22 cellular contexts compared by ENCODE assay signal in genomic region chr11:15909937-15910598, GRCh38.
"Had no signal": no experiment of that assay in that cellular context is flagged by ENCODE, and none has a peak within 500 bp of the region (broad histone marks: within the 10 kb centered on the region; RNA-seq: fewer than 3 reads in every experiment).

No MANE protein-coding gene starts in this region.

- H3K36me3 ChIP-seq: adrenal gland, breast epithelium, lower lobe of right lung, ovary, transverse colon, vagina had no signal

- H3K9me3 ChIP-seq: adrenal gland, breast epithelium, lower lobe of right lung, ovary, psoas muscle, transverse colon, vagina had no signal

- H3K9me3 Mint-ChIP-seq: activated CD8-positive, alpha-beta T cell treated with anti-CD3 and anti-CD28 coated beads for 36 hours; activated naive CD4-positive, alpha-beta T cell treated with anti-CD3 and anti-CD28 coated beads, Interleukin-2, amount 50 U/mL, for 72 hours; activated T-cell treated with anti-CD3 and anti-CD28 coated beads, Interleukin-2, amount 50 U/mL, for 4 hours; dendritic cell treated with granulocyte-macrophage colony-stimulating factor and Interleukin-4, amounts not matched to agents 40 ng/mL and 50 ng/mL, for 4 days; nephron progenitor cell; T-cell had no signal

- H3K4me3 ChIP-seq: adrenal gland, breast epithelium, hepatocyte, lower lobe of right lung, ovary, psoas muscle, skin epidermis, transverse colon, vagina had no signal

- ATAC-seq: activated CD8-positive, alpha-beta T cell treated with anti-CD3 and anti-CD28 coated beads for 36 hours; activated naive CD4-positive, alpha-beta T cell treated with anti-CD3 and anti-CD28 coated beads, Interleukin-2, amount 50 U/mL, for 72 hours; activated T-cell treated with anti-CD3 and anti-CD28 coated beads, Interleukin-2, amount 50 U/mL, for 4 hours; left cardiac atrium; lower lobe of right lung; psoas muscle; right cardiac atrium; stimulated activated naive CD8-positive, alpha-beta T cell treated with anti-CD3 and anti-CD28 coated beads, Interleukin-15, Interleukin-2, amounts not matched to agents 100 U/mL and 50 U/mL, for 24 hours; T-cell had no signal

- H3K4me3 Mint-ChIP-seq: activated CD8-positive, alpha-beta T cell treated with anti-CD3 and anti-CD28 coated beads for 36 hours; activated T-cell treated with anti-CD3 and anti-CD28 coated beads, Interleukin-2, amount 50 U/mL, for 4 hours; dendritic cell treated with granulocyte-macrophage colony-stimulating factor and Interleukin-4, amounts not matched to agents 40 ng/mL and 50 ng/mL, for 4 days; nephron progenitor cell; T-cell had no signal

- H3K27me3 Mint-ChIP-seq: activated CD8-positive, alpha-beta T cell treated with anti-CD3 and anti-CD28 coated beads for 36 hours; T-cell had no signal

- H3K4me1 Mint-ChIP-seq: T-cell had no signal

- H3K4me2 ChIP-seq: hepatocyte had no signal

- DNase-seq: activated CD4-positive, alpha-beta T cell treated with anti-CD3 and anti-CD28 coated beads for 48 hours; activated CD4-positive, CD25-positive, alpha-beta regulatory T cell; activated CD8-positive, alpha-beta T cell treated with anti-CD3 and anti-CD28 coated beads for 36 hours; activated gamma-delta T cell; activated T-cell treated with anti-CD3 and anti-CD28 coated beads, Interleukin-2, amount 50 U/mL, for 4 hours; adrenal gland; effector memory CD4-positive, alpha-beta T cell; left cardiac atrium; lower lobe of right lung; nephron progenitor cell; ovary; psoas muscle; right cardiac atrium; stimulated activated naive CD8-positive, alpha-beta T cell treated with anti-CD3 and anti-CD28 coated beads, Interleukin-15, Interleukin-2, amounts not matched to agents 100 U/mL and 50 U/mL, for 24 hours; T-cell; transverse colon had no signal

- H3K27ac Mint-ChIP-seq: activated CD8-positive, alpha-beta T cell treated with anti-CD3 and anti-CD28 coated beads for 36 hours; activated naive CD4-positive, alpha-beta T cell treated with anti-CD3 and anti-CD28 coated beads, Interleukin-2, amount 50 U/mL, for 72 hours; dendritic cell treated with granulocyte-macrophage colony-stimulating factor and Interleukin-4, amounts not matched to agents 40 ng/mL and 50 ng/mL, for 4 days; nephron progenitor cell; T-cell had no signal

- H3K27ac ChIP-seq: adrenal gland, breast epithelium, hepatocyte, lower lobe of right lung, ovary, psoas muscle, skin epidermis, transverse colon, vagina had no signal

- H3K36me3 Mint-ChIP-seq: activated naive CD4-positive, alpha-beta T cell treated with anti-CD3 and anti-CD28 coated beads, Interleukin-2, amount 50 U/mL, for 72 hours; T-cell had no signal

- H3K27me3 ChIP-seq: adrenal gland, breast epithelium, hepatocyte, ovary, transverse colon, vagina had no signal

- H3K4me1 ChIP-seq: adrenal gland, breast epithelium, lower lobe of right lung, psoas muscle, transverse colon, vagina had no signal

- H2AFZ ChIP-seq: hepatocyte had no signal

- H3K79me2 ChIP-seq: hepatocyte had no signal
